Comparison of ENCODE assay signal across 33 cellular contexts in the genomic region with DNA sequence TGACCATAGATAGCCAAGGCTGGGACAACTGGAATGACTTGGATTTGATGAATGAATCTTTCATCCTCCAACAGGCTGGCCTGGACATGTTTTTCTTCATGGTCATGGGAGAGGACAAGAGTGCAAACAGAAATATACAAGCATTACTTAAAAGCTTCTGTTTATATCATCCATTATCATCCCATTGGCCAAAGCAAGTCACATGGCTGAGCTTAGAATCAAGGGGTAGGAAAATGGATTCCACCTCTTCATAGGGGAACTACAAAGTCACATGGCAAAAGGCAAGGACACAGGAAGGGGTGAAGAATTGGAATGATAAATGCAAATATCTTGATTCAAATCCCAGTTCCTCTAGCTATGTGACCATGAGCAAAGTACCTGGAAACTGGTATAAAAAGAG.
DNase-seq lines count a peak whose midpoint lies in the region; ATAC-seq, FAIRE-seq and TF ChIP-seq lines count a peak whose summit lies in the region.
"Had no signal": no experiment of that assay in that cellular context is flagged by ENCODE, and none has a peak within 500 bp of the region (broad histone marks: within the 10 kb centered on the region; RNA-seq: fewer than 3 reads in every experiment).

No MANE protein-coding gene starts in this region.

- H2AFZ ChIP-seq in K562 (ENCODE audit: low read depth, low read length): no peak overlapping the region

- H4K20me1 ChIP-seq in K562 (replicated peaks; ENCODE audit: control insufficient read depth, insufficient read depth, low read length): no peaks in the 10 kb centered on the region
- H4K20me1 ChIP-seq: BLaER1; BLaER1 treated with 17β-estradiol and CSF1 and Interleukin-3, amounts not matched to agents 10 nM and 100 nM had no signal

- H3K9me3 Mint-ChIP-seq in WTC11: peaks cover 9% of the 10 kb centered on the region

- no TSS peak for BruUV-seq in K562 (replicated peaks; lab: Mats Ljungman, UMichigan)

- H3K4me1 ChIP-seq in K562 (replicated peaks in 1 of 2; ENCODE audit: control insufficient read depth in 2 of 2, insufficient read depth in 2 of 2, low read length in 2 of 2): peaks cover 6 to 19% of the 10 kb centered on the region in 2 experiments; a peak in 3 of 5 replicates
- H3K4me1 ChIP-seq: A549, BE2C, BLaER1, Caco-2 had no signal

- in situ Hi-C loops in K562 (cut with MboI): no loop called here

- POLR2A ChIA-PET in WTC11 (lab: Charles Lee): interaction anchor here (0.6 kb wide), 1 partner anchor 150 kb away, joined by 4 read pairs; no protein-coding TSS in a partner anchor
- POLR2A ChIA-PET in K562 (lab: Yijun Ruan, JAX): interaction anchor here (0.7 to 1.6 kb wide), 2 partner anchors 12 to 14 kb away, joined by 4 to 7 read pairs; no protein-coding TSS in a partner anchor
- POLR2A ChIA-PET in HEK293T (lab: Yijun Ruan, JAX): no interaction called here

- peaks cover 16% of the 10 kb centered on the region for H3K4me1 Mint-ChIP-seq in WTC11
- H3K4me1 Mint-ChIP-seq: B cell; CD14-positive monocyte; CD4-positive, alpha-beta memory T cell; CD4-positive, CD25-positive, alpha-beta regulatory T cell; CD8-positive, alpha-beta memory T cell had no signal

- no peak for FAIRE-seq in K562 (lab: Jason Lieb, UNC)
- FAIRE-seq: A204.1, A549, D721Med had no signal

- no peak overlapping the region for H3K9ac ChIP-seq in K562 (ENCODE audit: insufficient read depth in 1 of 2, low read depth in 2 of 2, low read length in 2 of 2)
- H3K9ac ChIP-seq: BLaER1; BLaER1 treated with 17β-estradiol and CSF1 and Interleukin-3, amounts not matched to agents 10 nM and 100 nM had no signal

- no peak overlapping the region for H3K4me3 ChIP-seq in K562
- H3K4me3 ChIP-seq: A549; BLaER1; BLaER1 treated with 17β-estradiol and CSF1 and Interleukin-3, amounts not matched to agents 10 nM and 100 nM had no signal

- no peak for TF ChIP-seq CTCF in WTC11 (IDR thresholded peaks at IDR 0.05)
- no peak for TF ChIP-seq CTCF in K562 (IDR thresholded peaks at IDR 0.05 in 2 of 3, conservative IDR thresholded peaks at IDR 0.05 in 1 of 3; ENCODE audit: insufficient read depth in 2 of 3, low read depth in 1 of 3, low read length in 3 of 3)

- no peak overlapping the region for H3K27ac Mint-ChIP-seq in WTC11
- H3K27ac Mint-ChIP-seq: B cell; CD14-positive monocyte; CD4-positive, alpha-beta memory T cell; CD4-positive, alpha-beta T cell; CD4-positive, CD25-positive, alpha-beta regulatory T cell; CD8-positive, alpha-beta T cell had no signal

- no peak for DNase-seq in WTC11 (ENCODE audit: low spot score)
- DNase-seq in K562 (ENCODE audit: extremely low read depth in 1 of 4, low spot score in 3 of 4): no peak
- no peak for DNase-seq in HEK293T (ENCODE audit: extremely low spot score)
- DNase-seq in NCI-H748 treated with DMSO at 0.1 percent for 48 hours (lab: John Stamatoyannopoulos, UW): no peak
- DNase-seq: 8988T; ACHN; AML-193; BE2C; C1 segment of cervical spinal cord; Caco-2; Calu3; CD4-positive, alpha-beta memory T cell; CD4-positive, alpha-beta T cell; CD4-positive, CD25-positive, alpha-beta regulatory T cell; CD8-positive, alpha-beta memory T cell; CD8-positive, alpha-beta T cell; COR-L47; DMS 273 treated with DMSO at 0.1 percent for 48 hours; DMS153; DMS53; DMS79; DMS79 treated with DMSO at 0.1 percent for 48 hours; DND-41; EL had no signal

- no peaks in the 10 kb centered on the region; the same call in 1 of the 2 replicates for H3K9me3 ChIP-seq in K562 (replicated peaks; ENCODE audit: control insufficient read depth, insufficient read depth, low read depth, low read length)
- H3K9me3 ChIP-seq: A549, BE2C, BLaER1, Caco-2 had no signal

- H3K27me3 Mint-ChIP-seq in WTC11 (ENCODE audit: low read depth): peaks cover 47% of the 10 kb centered on the region

- H3K79me2 ChIP-seq in K562 (ENCODE audit: control insufficient read depth, insufficient read depth, low read length): 0 out of 3 replicates have a peak, but pooled peaks cover 2% of the 10 kb centered on the region

- CTCF ChIA-PET in WTC11 (lab: Charles Lee) (no interaction called here), K562 (lab: Yijun Ruan, JAX; ENCODE audit: low intra/inter-chr PET ratio) (interaction anchor here (0.6 kb wide), 1 partner anchor 593 kb away, joined by 5 read pairs; no protein-coding TSS in a partner anchor), HEK293T (lab: Yijun Ruan, JAX) (no interaction called here)

- no peaks in the 10 kb centered on the region for H3K27me3 ChIP-seq in K562 (ENCODE audit: control insufficient read depth in 2 of 2, insufficient read depth in 2 of 2, low read length in 2 of 2)
- H3K27me3 ChIP-seq: BE2C; BLaER1; BLaER1 treated with 17β-estradiol and CSF1 and Interleukin-3, amounts not matched to agents 10 nM and 100 nM had no signal

- H3K36me3 ChIP-seq in K562 (ENCODE audit: control insufficient read depth, insufficient read depth, low read length): no peaks in the 10 kb centered on the region
- H3K36me3 ChIP-seq: BE2C; BLaER1; BLaER1 treated with 17β-estradiol and CSF1 and Interleukin-3, amounts not matched to agents 10 nM and 100 nM had no signal

- no peak for TF ChIP-seq EP300 in K562 (IDR thresholded peaks at IDR 0.05; ENCODE audit: low read length)

- TF ChIP-seq POLR2A in K562 (conservative IDR thresholded peaks at IDR 0.05): no peak

- no peak overlapping the region for H3K4me2 ChIP-seq in K562 (ENCODE audit: insufficient read depth, low read length)
- H3K4me2 ChIP-seq: A549; BLaER1; BLaER1 treated with 17β-estradiol and CSF1 and Interleukin-3, amounts not matched to agents 10 nM and 100 nM had no signal

- ATAC-seq in WTC11: no peak
- no peak for ATAC-seq in K562
- ATAC-seq: A549; CD8-positive, alpha-beta T cell had no signal

- no peak overlapping the region for H3K4me3 Mint-ChIP-seq in WTC11
- H3K4me3 Mint-ChIP-seq: B cell; CD14-positive monocyte; CD4-positive, alpha-beta memory T cell; CD4-positive, alpha-beta T cell; CD4-positive, CD25-positive, alpha-beta regulatory T cell; CD8-positive, alpha-beta memory T cell; CD8-positive, alpha-beta T cell had no signal

- H3K27ac ChIP-seq in K562 (ENCODE audit: extremely low read depth, low read depth, low read length): no peak overlapping the region
- H3K27ac ChIP-seq: 22Rv1; A549; BLaER1; BLaER1 treated with 17β-estradiol and CSF1 and Interleukin-3, amounts not matched to agents 10 nM and 100 nM; C4-2B had no signal

- TF ChIP-seq RAD21 in K562 (CRISPR knock-in tag; conservative IDR thresholded peaks at IDR 0.05 in 1 of 2, IDR thresholded peaks at IDR 0.05 in 1 of 2): no peak

- intact Hi-C loops in K562 (cut with micrococcal nuclease): no loop called here

- no peaks in the 10 kb centered on the region for H3K36me3 Mint-ChIP-seq in WTC11
- H3K36me3 Mint-ChIP-seq: CD14-positive monocyte; CD4-positive, alpha-beta memory T cell; CD4-positive, CD25-positive, alpha-beta regulatory T cell; CD8-positive, alpha-beta T cell had no signal

- H3K9me1 ChIP-seq in K562 (ENCODE audit: control insufficient read depth, insufficient read depth, low read length): no peaks in the 10 kb centered on the region

TF ChIP-seq in WTC11, 78 proteins besides CTCF, POLR2A, EP300 and RAD21:
- TF ChIP-seq NR3C1 (CRISPR knock-in tag; conservative IDR thresholded peaks at IDR 0.05; ENCODE audit: low read depth): no peak
- peak; percentile 19; the same call in 1 of the 2 replicates for TF ChIP-seq NFYB (CRISPR knock-in tag; conservative IDR thresholded peaks at IDR 0.05; ENCODE audit: low read depth)

TF ChIP-seq in K562, 482 proteins besides CTCF, POLR2A, EP300 and RAD21 (continues in another document):
- TF ChIP-seq SAFB2 (IDR thresholded peaks at IDR 0.05; ENCODE audit: borderline replicate concordance, low read depth, low read length, severe bottlenecking) (no peak), SMARCB1 (IDR thresholded peaks at IDR 0.05; ENCODE audit: insufficient read length, low read depth) (no peak), RBM25 (IDR thresholded peaks at IDR 0.05; ENCODE audit: low read depth, low read length, severe bottlenecking) (peak; percentile 37), ETV5 (CRISPR knock-in tag; IDR thresholded peaks at IDR 0.05; ENCODE audit: low read depth) (no peak), RNF2 (IDR thresholded peaks at IDR 0.05) (no peak), SIN3A (IDR thresholded peaks at IDR 0.05; ENCODE audit: borderline replicate concordance in 2 of 2, control insufficient read depth in 1 of 2, low read depth in 2 of 2, low read length in 2 of 2) (no peak)
- TF ChIP-seq, protein P1, sequence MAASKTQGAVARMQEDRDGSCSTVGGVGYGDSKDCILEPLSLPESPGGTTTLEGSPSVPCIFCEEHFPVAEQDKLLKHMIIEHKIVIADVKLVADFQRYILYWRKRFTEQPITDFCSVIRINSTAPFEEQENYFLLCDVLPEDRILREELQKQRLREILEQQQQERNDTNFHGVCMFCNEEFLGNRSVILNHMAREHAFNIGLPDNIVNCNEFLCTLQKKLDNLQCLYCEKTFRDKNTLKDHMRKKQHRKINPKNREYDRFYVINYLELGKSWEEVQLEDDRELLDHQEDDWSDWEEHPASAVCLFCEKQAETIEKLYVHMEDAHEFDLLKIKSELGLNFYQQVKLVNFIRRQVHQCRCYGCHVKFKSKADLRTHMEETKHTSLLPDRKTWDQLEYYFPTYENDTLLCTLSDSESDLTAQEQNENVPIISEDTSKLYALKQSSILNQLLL (CRISPR knock-in tag; IDR thresholded peaks at IDR 0.05; ENCODE audit: borderline replicate concordance): no peak

TF ChIP-seq in HEK293T, 16 proteins besides CTCF, POLR2A, EP300 and RAD21 (continues in another document):
- TF ChIP-seq FOXM1 (IDR thresholded peaks at IDR 0.05; ENCODE audit: borderline replicate concordance): no peak
- TF ChIP-seq FOXK2 (IDR thresholded peaks at IDR 0.05): no peak
- TF ChIP-seq NFRKB (IDR thresholded peaks at IDR 0.05): no peak
- TF ChIP-seq SP1 (IDR thresholded peaks at IDR 0.05): no peak
- no peak for TF ChIP-seq HDGF (IDR thresholded peaks at IDR 0.05; ENCODE audit: borderline replicate concordance)
- TF ChIP-seq ZNF384 (IDR thresholded peaks at IDR 0.05): no peak
- TF ChIP-seq SUZ12 (IDR thresholded peaks at IDR 0.05): no peak
- TF ChIP-seq, protein P2, sequence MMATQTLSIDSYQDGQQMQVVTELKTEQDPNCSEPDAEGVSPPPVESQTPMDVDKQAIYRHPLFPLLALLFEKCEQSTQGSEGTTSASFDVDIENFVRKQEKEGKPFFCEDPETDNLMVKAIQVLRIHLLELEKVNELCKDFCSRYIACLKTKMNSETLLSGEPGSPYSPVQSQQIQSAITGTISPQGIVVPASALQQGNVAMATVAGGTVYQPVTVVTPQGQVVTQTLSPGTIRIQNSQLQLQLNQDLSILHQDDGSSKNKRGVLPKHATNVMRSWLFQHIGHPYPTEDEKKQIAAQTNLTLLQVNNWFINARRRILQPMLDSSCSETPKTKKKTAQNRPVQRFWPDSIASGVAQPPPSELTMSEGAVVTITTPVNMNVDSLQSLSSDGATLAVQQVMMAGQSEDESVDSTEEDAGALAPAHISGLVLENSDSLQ (IDR thresholded peaks at IDR 0.05): no peak
- no peak for TF ChIP-seq FOXA1 (IDR thresholded peaks at IDR 0.05)
- no peak for TF ChIP-seq CTBP1 (IDR thresholded peaks at IDR 0.05; ENCODE audit: borderline replicate concordance)
- no peak for TF ChIP-seq BHLHE40 (IDR thresholded peaks at IDR 0.05; ENCODE audit: borderline replicate concordance)
- no peak for TF ChIP-seq LEF1 (IDR thresholded peaks at IDR 0.05; ENCODE audit: borderline replicate concordance)
- no peak for TF ChIP-seq ARNT (IDR thresholded peaks at IDR 0.05)
